12 cellular contexts compared by ENCODE assay signal in genomic region chr16:89361756-89362155, GRCh38.
DNase-seq lines count a peak whose midpoint lies in the region; ATAC-seq and TF ChIP-seq lines count a peak whose summit lies in the region.
"Had no signal": no experiment of that assay in that cellular context is flagged by ENCODE, and none has a peak within 500 bp of the region (broad histone marks: within the 10 kb centered on the region; RNA-seq: fewer than 3 reads in every experiment).

No MANE protein-coding gene starts in this region.

- H3K4me3 ChIP-seq in ACC112 (ENCODE audit: low read depth, low read length) (no peak overlapping the region), HCT116 (replicated peaks in 1 of 2; ENCODE audit: low read depth in 1 of 2, low read length in 2 of 2) (no peak overlapping the region), mucosa of descending colon (no peak overlapping the region), right atrium auricular region (no peak overlapping the region)
- H3K4me3 ChIP-seq: Peyer's patch had no signal

- H3K27me3 Mint-ChIP-seq in activated naive CD8-positive, alpha-beta T cell treated with anti-CD3 and anti-CD28 coated beads for 36 hours = peaks cover 4% of the 10 kb centered on the region
- no peaks in the 10 kb centered on the region for H3K27me3 Mint-ChIP-seq in naive B cell

- DNase-seq in HCT116 (ENCODE audit: low read depth, low spot score) (no peak), naive B cell (no peak), HPDE6-E6E7 (ENCODE audit: extremely low spot score) (no peak), mucosa of descending colon (no peak), right atrium auricular region (ENCODE audit: low spot score) (no peak)
- no peak for DNase-seq in activated naive CD8-positive, alpha-beta T cell treated with anti-CD3 and anti-CD28 coated beads for 36 hours
- DNase-seq: brain microvascular endothelial cell, left ventricle myocardium superior, NCI-H1436 treated with DMSO at 0.1 percent for 48 hours had no signal

- H3K27ac ChIP-seq in ACC112 (ENCODE audit: low read depth, low read length) = peak overlapping the region; percentile 43; the same call in 1 of the 2 replicates
- peak overlapping the region; percentile 3; the same call in 1 of the 2 replicates for H3K27ac ChIP-seq in HCT116 (ENCODE audit: low read depth, low read length)
- H3K27ac ChIP-seq in right atrium auricular region = no peak overlapping the region
- H3K27ac ChIP-seq: brain microvascular endothelial cell had no signal

- TF ChIP-seq CTCF in HCT116 (IDR thresholded peaks at IDR 0.05 in 2 of 3, conservative IDR thresholded peaks at IDR 0.05 in 1 of 3; ENCODE audit: borderline replicate concordance in 1 of 3, insufficient read depth in 1 of 3, low read depth in 2 of 3, low read length in 2 of 3) = no peak
- TF ChIP-seq CTCF in mucosa of descending colon (IDR thresholded peaks at IDR 0.05) = no peak
- no peak for TF ChIP-seq CTCF in right atrium auricular region (IDR thresholded peaks at IDR 0.05)

- CTCF ChIA-PET in HCT116 (lab: Charles Lee) = no interaction called here

- H3K9me3 ChIP-seq in HCT116 (ENCODE audit: control insufficient read depth in 1 of 2, insufficient read depth in 1 of 2, low read depth in 1 of 2, low read length in 2 of 2) (no peaks in the 10 kb centered on the region), mucosa of descending colon (no peaks in the 10 kb centered on the region), right atrium auricular region (no peaks in the 10 kb centered on the region)
- H3K9me3 ChIP-seq: Peyer's patch had no signal

- no TSS peak for BruUV-seq in HCT116 (replicated peaks; lab: Mats Ljungman, UMichigan)

- RAD21 ChIA-PET in HCT116 (lab: Charles Lee; ENCODE audit: low non-redundant PET in 1 of 2, low total read pairs in 2 of 2, uncharacterized antibody in 2 of 2, unreplicated experiment in 2 of 2) = no interaction called here

- POLR2A ChIA-PET in HCT116 (lab: Charles Lee) = no interaction called here

- H3K4me1 ChIP-seq in ACC112 (ENCODE audit: control insufficient read depth, insufficient read depth, low read length, unreplicated experiment) = peaks cover 39% of the 10 kb centered on the region
- peaks cover 31 to 60% of the 10 kb centered on the region in 2 experiments for H3K4me1 ChIP-seq in HCT116 (ENCODE audit: control insufficient read depth in 1 of 2, insufficient read depth in 2 of 2, low read length in 2 of 2)
- H3K4me1 ChIP-seq in mucosa of descending colon (ENCODE audit: low read depth) = peaks cover 45% of the 10 kb centered on the region
- H3K4me1 ChIP-seq in right atrium auricular region = peaks cover 0 to 91% of the 10 kb centered on the region in 2 donors

- TF ChIP-seq POLR2A in HCT116 (IDR thresholded peaks at IDR 0.05; ENCODE audit: borderline replicate concordance, extremely low read depth, insufficient read depth, insufficient read length) = no peak

- H3K9me2 ChIP-seq in HCT116 (ENCODE audit: insufficient read depth) = no peaks in the 10 kb centered on the region

- no peaks in the 10 kb centered on the region for H3K27me3 ChIP-seq in ACC112 (ENCODE audit: insufficient read depth, low read length)
- H3K27me3 ChIP-seq in HCT116 (ENCODE audit: insufficient read depth, low read length) = no peaks in the 10 kb centered on the region
- no peaks in the 10 kb centered on the region for H3K27me3 ChIP-seq in right atrium auricular region
- H3K27me3 ChIP-seq: brain microvascular endothelial cell, Peyer's patch had no signal

- intact Hi-C loops in HCT116 (cut with micrococcal nuclease) = no loop called here
- intact Hi-C loops in mucosa of descending colon (cut with DNase I, micrococcal nuclease) = no loop called here

- H3K36me3 ChIP-seq in ACC112 (ENCODE audit: insufficient read depth, low read length) (peaks cover 4% of the 10 kb centered on the region; the same call in 1 of the 2 replicates), HCT116 (ENCODE audit: control insufficient read depth in 1 of 2, insufficient read depth in 2 of 2, low read length in 2 of 2) (peaks cover 0 to 4% of the 10 kb centered on the region in 2 experiments; a peak in 1 of 4 replicates), mucosa of descending colon (ENCODE audit: low read depth) (no peaks in the 10 kb centered on the region), right atrium auricular region (no peaks in the 10 kb centered on the region)
- H3K36me3 ChIP-seq: Peyer's patch had no signal

- ATAC-seq in HCT116 (no peak), naive B cell (ENCODE audit: low read depth in 2 of 2) (no peak), mucosa of descending colon (no peak), HG03025 (IDR thresholded peaks at IDR 0.05; ENCODE audit: low FRiP score, unreplicated experiment) (no peak)

- H3K36me3 Mint-ChIP-seq in activated naive CD8-positive, alpha-beta T cell treated with anti-CD3 and anti-CD28 coated beads for 36 hours = peaks cover 48% of the 10 kb centered on the region
- no peaks in the 10 kb centered on the region for H3K36me3 Mint-ChIP-seq in naive B cell

- peak overlapping the region; percentile 89 for H3K27ac Mint-ChIP-seq in activated naive CD8-positive, alpha-beta T cell treated with anti-CD3 and anti-CD28 coated beads for 36 hours
- H3K27ac Mint-ChIP-seq in naive B cell = peak overlapping the region; percentile 25 to 94 (median 87)

- H4K20me1 ChIP-seq in HCT116 (ENCODE audit: insufficient read depth) = peaks cover 56% of the 10 kb centered on the region; the same call in 1 of the 2 replicates

- no peak for TF ChIP-seq RAD21 in HCT116 (IDR thresholded peaks at IDR 0.05; ENCODE audit: low read depth)

- H3K79me2 ChIP-seq in ACC112 (ENCODE audit: control insufficient read depth, insufficient read depth, low read length, unreplicated experiment) (peaks cover 95% of the 10 kb centered on the region), HCT116 (ENCODE audit: insufficient read depth, low read length) (peaks cover 99% of the 10 kb centered on the region)

- H2AFZ ChIP-seq in ACC112 (ENCODE audit: low read length, unreplicated experiment) (no peak overlapping the region), HCT116 (ENCODE audit: low read depth, low read length, poor library complexity, severe bottlenecking) (no peak overlapping the region)

- H3K9me3 Mint-ChIP-seq in activated naive CD8-positive, alpha-beta T cell treated with anti-CD3 and anti-CD28 coated beads for 36 hours = no peaks in the 10 kb centered on the region
- H3K9me3 Mint-ChIP-seq in naive B cell = no peaks in the 10 kb centered on the region

- H3K4me2 ChIP-seq in HCT116 (ENCODE audit: low read length) = no peak overlapping the region

- H3K4me1 Mint-ChIP-seq in activated naive CD8-positive, alpha-beta T cell treated with anti-CD3 and anti-CD28 coated beads for 36 hours = peaks cover 88% of the 10 kb centered on the region
- peaks cover 72 to 97% (median 79%) of the 10 kb centered on the region in 3 donors for H3K4me1 Mint-ChIP-seq in naive B cell

- H3K4me3 Mint-ChIP-seq in activated naive CD8-positive, alpha-beta T cell treated with anti-CD3 and anti-CD28 coated beads for 36 hours = peak overlapping the region; percentile 56
- H3K4me3 Mint-ChIP-seq in naive B cell = peak overlapping the region in 7 of 8 donors; percentile 25 to 83 (median 73)

- H3K9ac ChIP-seq in HCT116 (ENCODE audit: low read length) = no peak overlapping the region; the same call in 1 of the 2 replicates

TF ChIP-seq in HCT116, 20 proteins besides CTCF, POLR2A, EP300 and RAD21 (continues in another document):
- no peak for TF ChIP-seq FOSL1 (IDR thresholded peaks at IDR 0.05; ENCODE audit: low read depth)
- TF ChIP-seq CBX3 (IDR thresholded peaks at IDR 0.05; ENCODE audit: low read depth) = no peak
- no peak for TF ChIP-seq YY1 (IDR thresholded peaks at IDR 0.05; ENCODE audit: extremely low read depth, insufficient replicate concordance, low read depth, low read length)
- no peak for TF ChIP-seq CEBPB (IDR thresholded peaks at IDR 0.05; ENCODE audit: low read depth)
- TF ChIP-seq POLR2AphosphoS5 (IDR thresholded peaks at IDR 0.05; ENCODE audit: low read depth, low read length) = no peak
- TF ChIP-seq, protein P1, sequence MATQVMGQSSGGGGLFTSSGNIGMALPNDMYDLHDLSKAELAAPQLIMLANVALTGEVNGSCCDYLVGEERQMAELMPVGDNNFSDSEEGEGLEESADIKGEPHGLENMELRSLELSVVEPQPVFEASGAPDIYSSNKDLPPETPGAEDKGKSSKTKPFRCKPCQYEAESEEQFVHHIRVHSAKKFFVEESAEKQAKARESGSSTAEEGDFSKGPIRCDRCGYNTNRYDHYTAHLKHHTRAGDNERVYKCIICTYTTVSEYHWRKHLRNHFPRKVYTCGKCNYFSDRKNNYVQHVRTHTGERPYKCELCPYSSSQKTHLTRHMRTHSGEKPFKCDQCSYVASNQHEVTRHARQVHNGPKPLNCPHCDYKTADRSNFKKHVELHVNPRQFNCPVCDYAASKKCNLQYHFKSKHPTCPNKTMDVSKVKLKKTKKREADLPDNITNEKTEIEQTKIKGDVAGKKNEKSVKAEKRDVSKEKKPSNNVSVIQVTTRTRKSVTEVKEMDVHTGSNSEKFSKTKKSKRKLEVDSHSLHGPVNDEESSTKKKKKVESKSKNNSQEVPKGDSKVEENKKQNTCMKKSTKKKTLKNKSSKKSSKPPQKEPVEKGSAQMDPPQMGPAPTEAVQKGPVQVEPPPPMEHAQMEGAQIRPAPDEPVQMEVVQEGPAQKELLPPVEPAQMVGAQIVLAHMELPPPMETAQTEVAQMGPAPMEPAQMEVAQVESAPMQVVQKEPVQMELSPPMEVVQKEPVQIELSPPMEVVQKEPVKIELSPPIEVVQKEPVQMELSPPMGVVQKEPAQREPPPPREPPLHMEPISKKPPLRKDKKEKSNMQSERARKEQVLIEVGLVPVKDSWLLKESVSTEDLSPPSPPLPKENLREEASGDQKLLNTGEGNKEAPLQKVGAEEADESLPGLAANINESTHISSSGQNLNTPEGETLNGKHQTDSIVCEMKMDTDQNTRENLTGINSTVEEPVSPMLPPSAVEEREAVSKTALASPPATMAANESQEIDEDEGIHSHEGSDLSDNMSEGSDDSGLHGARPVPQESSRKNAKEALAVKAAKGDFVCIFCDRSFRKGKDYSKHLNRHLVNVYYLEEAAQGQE (IDR thresholded peaks at IDR 0.05; ENCODE audit: low read depth) = no peak
- TF ChIP-seq TCF7L2 (IDR thresholded peaks at IDR 0.05; ENCODE audit: borderline replicate concordance, extremely low read depth, insufficient read depth, insufficient read length) = no peak
- no peak for TF ChIP-seq EGR1 (IDR thresholded peaks at IDR 0.05; ENCODE audit: low read depth)
- no peak for TF ChIP-seq SIN3A (IDR thresholded peaks at IDR 0.05; ENCODE audit: low read depth)
- TF ChIP-seq EZH2 (IDR thresholded peaks at IDR 0.05) = no peak
- no peak for TF ChIP-seq ZNF274 (IDR thresholded peaks at IDR 0.05; ENCODE audit: low read depth, low read length)

Comparison
In these comparisons a context has a peak if more than half of its experiments do, and no peak if none do; other contexts are left out.
1. H3K27ac ChIP-seq: peak in ACC112 (single experiment) and HCT116 (single experiment); none in right atrium auricular region (0 of 2).